30 cellular contexts compared by ENCODE assay signal in genomic region chr11:70892889-70893288, GRCh38.
"Had no signal": no experiment of that assay in that cellular context is flagged by ENCODE, and none has a peak within 500 bp of the region (broad histone marks: within the 10 kb centered on the region; RNA-seq: fewer than 3 reads in every experiment).

No MANE protein-coding gene starts in this region.

- FAIRE-seq: RCC 7860 had no signal

- H3K4me3 ChIP-seq: cardiac muscle cell, PC-9 had no signal

- H3K27ac ChIP-seq: cardiac muscle cell, PC-9, RWPE1, VCaP had no signal

- H3K4me2 ChIP-seq: PC-9 had no signal

- H3K27me3 ChIP-seq: cardiac muscle cell had no signal

- DNase-seq: activated CD4-positive, alpha-beta memory T cell treated with anti-CD3 and anti-CD28 coated beads, Interleukin-2, amount 10 ng/mL, durations not matched to agents 7 days and 5 days; activated CD4-positive, alpha-beta T cell treated with anti-CD3 and anti-CD28 coated beads for 1 hour; activated CD4-positive, alpha-beta T cell treated with anti-CD3 and anti-CD28 coated beads for 48 hours; activated CD4-positive, CD25-positive, alpha-beta regulatory T cell; activated CD8-positive, alpha-beta memory T cell treated with anti-CD3 and anti-CD28 coated beads for 24 hours; activated CD8-positive, alpha-beta memory T cell treated with anti-CD3 and anti-CD28 coated beads, Interleukin-2, amount 10 ng/mL, durations not matched to agents 7 days and 5 days; activated CD8-positive, alpha-beta memory T cell treated with anti-CD3 and anti-CD28 coated beads, Interleukin-2, amount 50 U/mL, for 48 hours; activated effector memory CD4-positive, alpha-beta T cell treated with Interleukin-2 at 50 U/mL for 16 hours; activated naive CD4-positive, alpha-beta T cell treated with anti-CD3 and anti-CD28 coated beads, Interleukin-2, amount 10 ng/mL, durations not matched to agents 7 days and 5 days; activated naive CD8-positive, alpha-beta T cell treated with anti-CD3 and anti-CD28 coated beads, Interleukin-2, amount 50 U/mL, for 24 hours; activated T-cell treated with anti-CD3 and anti-CD28 coated beads, Interleukin-2, amount 50 U/mL, for 48 hours; anterior cingulate cortex; NCI-H1092 treated with DMSO at 0.1 percent for 48 hours; NCI-H1417 treated with DMSO at 0.1 percent for 48 hours; NCI-H187 treated with DMSO at 0.1 percent for 48 hours; NCI-H2081; NCI-H345; NCI-H510A; NCI-H526; NCI-H748 treated with DMSO at 0.1 percent for 48 hours; NK-92 treated with Interleukin-12 subunit alpha and Interleukin-12 subunit beta, amount 100 ng/mL, for 24 hours; PC-9; SW 1271; T-helper 1 cell; T-helper 2 cell; T-helper 9 cell had no signal

- H2AFZ ChIP-seq: PC-9 had no signal

- H3K36me3 ChIP-seq: cardiac muscle cell had no signal

- ATAC-seq: activated CD8-positive, alpha-beta memory T cell treated with anti-CD3 and anti-CD28 coated beads, Interleukin-2, amount 10 ng/mL, durations not matched to agents 7 days and 5 days; activated naive CD8-positive, alpha-beta T cell treated with anti-CD3 and anti-CD28 coated beads, Interleukin-2, amount 50 U/mL, for 24 hours had no signal
